ENCODE assay signal across 8 cellular contexts in genomic region chr19:1513492-1514294, GRCh38. TPM values are rescaled to one million over a fixed set of nuclear protein-coding genes. Genes with fewer than 3 reads are reported as not detected.
DNase-seq lines count a peak whose midpoint lies in the region; ATAC-seq lines count a peak whose summit lies in the region.

No MANE protein-coding gene starts in this region.

- peaks cover 0 to 2% (median 0%) of the 10 kb centered on the region in 6 donors for H3K9me3 Mint-ChIP-seq in immature natural killer cell

- DNase-seq in SIG-M5 treated with dmso at 0.1 percent for 504 hours (lab: John Stamatoyannopoulos, UW; ENCODE audit: unreplicated experiment) (peak; percentile 25), SIG-M5 (lab: John Stamatoyannopoulos, UW) (no peak), T follicular helper cell (ENCODE audit: low read depth) (peak; percentile 54), amniotic epithelial cell (ENCODE audit: low read depth) (peak; percentile 32), immature natural killer cell (peak; percentile 48 to 67 (median 58)), NCI-H446 (lab: John Stamatoyannopoulos, UW) (no peak)
- peak; percentile 71 for DNase-seq in stimulated activated CD4-positive, alpha-beta T cell treated with anti-CD3 and anti-CD28 coated beads, Interleukin-4, amount 100 ng/mL, for 1 hour

- no peak for ATAC-seq in GM18498 (IDR thresholded peaks at IDR 0.05; ENCODE audit: unreplicated experiment)

- peak overlapping the region in 1 of 5 donors; percentile 27 for H3K4me3 Mint-ChIP-seq in immature natural killer cell

- no peaks in the 10 kb centered on the region for H3K36me3 Mint-ChIP-seq in immature natural killer cell

- H3K27ac Mint-ChIP-seq in immature natural killer cell, result no peak overlapping the region

- H3K4me1 Mint-ChIP-seq in immature natural killer cell, result peaks cover 2 to 7% of the 10 kb centered on the region in 2 donors

- peaks cover 0 to 10% (median 0%) of the 10 kb centered on the region in 3 donors for H3K27me3 Mint-ChIP-seq in immature natural killer cell (ENCODE audit: low read depth in 3 of 3)

RNA-seq across cellular contexts. Expression of gene ADAMTSL5, which starts 0.9 kb away (rescaled TPM):
- under 1 TPM in 1 of 3 donors, not detected in 2; 0.43 TPM for polyA plus RNA-seq in immature natural killer cell

RNA-seq across cellular contexts. Expression of gene PLK5, which starts 10.2 kb away (rescaled TPM):
- polyA plus RNA-seq in immature natural killer cell, result not detected

RNA-seq across cellular contexts. Expression of gene REEP6, which starts 22.7 kb away (rescaled TPM):
- 1 to 10 TPM; 4.0 to 7.1 (median 6.4) TPM for polyA plus RNA-seq in immature natural killer cell

RNA-seq across cellular contexts. Expression of gene PCSK4, which starts 23.5 kb away (rescaled TPM):
- under 1 TPM in 2 of 3 donors, not detected in 1; 0.25 to 0.33 TPM for polyA plus RNA-seq in immature natural killer cell

RNA-seq across cellular contexts. Expression of gene C19orf25, which starts 34.7 kb away (rescaled TPM):
- polyA plus RNA-seq in immature natural killer cell, result 10 to 100 TPM; 57.4 to 61.6 (median 61.2) TPM

Comparison
In these comparisons a context has a peak if more than half of its experiments do, and no peak if none do; other contexts are left out.
1. DNase-seq: peak in SIG-M5 treated with dmso at 0.1 percent for 504 hours (single experiment), T follicular helper cell (single experiment), amniotic epithelial cell (single experiment), immature natural killer cell (3 of 3) and stimulated activated CD4-positive, alpha-beta T cell treated with anti-CD3 and anti-CD28 coated beads, Interleukin-4, amount 100 ng/mL, for 1 hour (single experiment); none in SIG-M5 (single experiment) and NCI-H446 (0 of 2).